13 cellular contexts compared by ENCODE assay signal in the genomic region with DNA sequence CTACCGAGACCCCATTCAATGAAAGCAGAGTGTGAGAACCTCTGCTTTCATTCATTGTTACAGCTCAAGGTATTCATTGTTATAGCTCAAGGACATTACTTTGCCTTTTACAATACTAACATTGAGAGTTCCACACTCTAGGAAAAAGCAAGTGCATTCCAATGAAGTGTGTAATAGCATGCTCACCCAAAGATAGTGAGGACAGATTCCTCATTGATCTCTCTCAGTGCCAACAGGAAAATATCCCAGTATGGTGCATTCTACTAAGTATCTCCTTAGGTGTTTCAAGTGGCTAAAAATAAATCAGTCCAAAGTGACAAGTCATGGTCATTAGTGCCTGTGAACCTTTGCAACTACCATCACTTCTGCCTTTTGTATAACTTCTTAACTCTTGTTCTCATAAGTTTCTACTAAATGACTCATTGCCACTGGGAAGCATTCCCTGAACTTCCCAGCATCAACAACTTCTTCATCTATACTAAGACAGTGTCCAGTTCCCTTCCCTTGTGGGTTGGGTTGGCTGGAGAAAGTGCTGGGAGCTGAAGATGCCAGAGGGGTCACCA.
DNase-seq lines count a peak whose midpoint lies in the region; ATAC-seq and TF ChIP-seq lines count a peak whose summit lies in the region.
"Had no signal": no experiment of that assay in that cellular context is flagged by ENCODE, and none has a peak within 500 bp of the region (broad histone marks: within the 10 kb centered on the region; RNA-seq: fewer than 3 reads in every experiment).

No MANE protein-coding gene starts in this region.

- H3K27me3 ChIP-seq in osteoblast (ENCODE audit: insufficient read depth, low read length) = no peaks in the 10 kb centered on the region
- H3K27me3 ChIP-seq: gastroesophageal sphincter, upper lobe of left lung had no signal

- peak overlapping the region; percentile 67 for H3K4me2 ChIP-seq in osteoblast (ENCODE audit: insufficient read depth, low read length)

- in situ Hi-C loops in SK-MEL-5 (cut with HindIII; ENCODE audit: low pct_unique_long_range_greater_than_20kb, low sequenced_read_pairs) = no loop called here
- in situ Hi-C loops in G401 (cut with HindIII; ENCODE audit: low sequenced_read_pairs) = no loop called here

- H3K27ac ChIP-seq in osteoblast (ENCODE audit: low read depth, low read length) = peak overlapping the region; percentile 52
- H3K27ac ChIP-seq: gastroesophageal sphincter, psoas muscle, upper lobe of left lung had no signal

- ATAC-seq in GM18520 (IDR thresholded peaks at IDR 0.05; ENCODE audit: unreplicated experiment) = no peak
- ATAC-seq: gastroesophageal sphincter, psoas muscle had no signal

- no peaks in the 10 kb centered on the region for H3K36me3 ChIP-seq in osteoblast (ENCODE audit: insufficient read depth, low read length)
- H3K36me3 ChIP-seq: gastroesophageal sphincter, upper lobe of left lung had no signal

- TF ChIP-seq CTCF in fibroblast of mammary gland (conservative IDR thresholded peaks at IDR 0.05; ENCODE audit: control insufficient read depth, insufficient read depth, low read depth, low read length) (no peak), osteoblast (IDR thresholded peaks at IDR 0.05; ENCODE audit: extremely low read depth, low read depth, low read length) (no peak)

- no peaks in the 10 kb centered on the region for H4K20me1 ChIP-seq in osteoblast (ENCODE audit: insufficient read depth, low read length)

- peaks cover 13% of the 10 kb centered on the region for H3K4me1 ChIP-seq in osteoblast (ENCODE audit: insufficient read depth, low read length)
- H3K4me1 ChIP-seq: gastroesophageal sphincter, psoas muscle, upper lobe of left lung had no signal

- no peaks in the 10 kb centered on the region for H3K79me2 ChIP-seq in osteoblast (ENCODE audit: insufficient read depth, low read length)

- CTCF ChIA-PET in HEK293T (lab: Yijun Ruan, JAX) = no interaction called here

- DNase-seq in GM03348 (ENCODE audit: low spot score) = peak; percentile 71
- peak; percentile 44 for DNase-seq in SK-MEL-5 (ENCODE audit: low read depth, low spot score)
- peak; percentile 94 for DNase-seq in fibroblast of mammary gland (ENCODE audit: low read depth)
- DNase-seq in osteoblast (ENCODE audit: insufficient read length, low spot score, missing footprints) = peak; percentile 31
- no peak for DNase-seq in erythroblast (lab: John Stamatoyannopoulos, UW)
- no peak for DNase-seq in G401 (ENCODE audit: low spot score)
- no peak for DNase-seq in HEK293T (ENCODE audit: extremely low spot score)
- DNase-seq: activated CD8-positive, alpha-beta memory T cell treated with anti-CD3 and anti-CD28 coated beads, Interleukin-2, amount 50 U/mL, for 48 hours; anterior cingulate cortex; psoas muscle; upper lobe of left lung had no signal

- H3K9me3 ChIP-seq in osteoblast (ENCODE audit: low read depth, low read length) = no peaks in the 10 kb centered on the region
- H3K9me3 ChIP-seq: gastroesophageal sphincter, psoas muscle, upper lobe of left lung had no signal

- POLR2A ChIA-PET in HEK293T (lab: Yijun Ruan, JAX) = no interaction called here

- no peak overlapping the region for H2AFZ ChIP-seq in osteoblast (ENCODE audit: low read length)

- no peak for TF ChIP-seq POLR2A in erythroblast (IDR thresholded peaks at IDR 0.05; ENCODE audit: low read length)

- H3K4me3 ChIP-seq in fibroblast of mammary gland (ENCODE audit: control insufficient read depth, low read depth, low read length) (no peak overlapping the region), osteoblast (ENCODE audit: insufficient read depth, low read length) (peak overlapping the region; percentile 3)
- H3K4me3 ChIP-seq: gastroesophageal sphincter, psoas muscle, upper lobe of left lung had no signal

TF ChIP-seq in HEK293T, 16 proteins besides CTCF, POLR2A, EP300 and RAD21:
- TF ChIP-seq PKNOX1 (IDR thresholded peaks at IDR 0.05) (no peak), BHLHE40 (IDR thresholded peaks at IDR 0.05; ENCODE audit: borderline replicate concordance) (no peak), L3MBTL2 (conservative IDR thresholded peaks at IDR 0.05) (no peak), FOXK2 (IDR thresholded peaks at IDR 0.05) (no peak), ZNF384 (IDR thresholded peaks at IDR 0.05) (no peak), ARNT (IDR thresholded peaks at IDR 0.05) (no peak), FOXM1 (IDR thresholded peaks at IDR 0.05; ENCODE audit: borderline replicate concordance) (no peak), SUZ12 (IDR thresholded peaks at IDR 0.05) (no peak), SP1 (IDR thresholded peaks at IDR 0.05) (no peak), LEF1 (IDR thresholded peaks at IDR 0.05; ENCODE audit: borderline replicate concordance) (no peak), HDGF (IDR thresholded peaks at IDR 0.05; ENCODE audit: borderline replicate concordance) (no peak), CTBP1 (IDR thresholded peaks at IDR 0.05; ENCODE audit: borderline replicate concordance) (no peak), FOXA1 (IDR thresholded peaks at IDR 0.05) (no peak), TARDBP (IDR thresholded peaks at IDR 0.05) (no peak), NFRKB (IDR thresholded peaks at IDR 0.05) (no peak), ELF4 (IDR thresholded peaks at IDR 0.05) (no peak)

Comparison
In these comparisons a context has a peak if more than half of its experiments do, and no peak if none do; other contexts are left out.
1. DNase-seq: peak in GM03348 (single experiment), SK-MEL-5 (single experiment), fibroblast of mammary gland (single experiment) and osteoblast (single experiment); none in erythroblast (0 of 2), G401 (single experiment) and HEK293T (single experiment).